In the genomic region with DNA sequence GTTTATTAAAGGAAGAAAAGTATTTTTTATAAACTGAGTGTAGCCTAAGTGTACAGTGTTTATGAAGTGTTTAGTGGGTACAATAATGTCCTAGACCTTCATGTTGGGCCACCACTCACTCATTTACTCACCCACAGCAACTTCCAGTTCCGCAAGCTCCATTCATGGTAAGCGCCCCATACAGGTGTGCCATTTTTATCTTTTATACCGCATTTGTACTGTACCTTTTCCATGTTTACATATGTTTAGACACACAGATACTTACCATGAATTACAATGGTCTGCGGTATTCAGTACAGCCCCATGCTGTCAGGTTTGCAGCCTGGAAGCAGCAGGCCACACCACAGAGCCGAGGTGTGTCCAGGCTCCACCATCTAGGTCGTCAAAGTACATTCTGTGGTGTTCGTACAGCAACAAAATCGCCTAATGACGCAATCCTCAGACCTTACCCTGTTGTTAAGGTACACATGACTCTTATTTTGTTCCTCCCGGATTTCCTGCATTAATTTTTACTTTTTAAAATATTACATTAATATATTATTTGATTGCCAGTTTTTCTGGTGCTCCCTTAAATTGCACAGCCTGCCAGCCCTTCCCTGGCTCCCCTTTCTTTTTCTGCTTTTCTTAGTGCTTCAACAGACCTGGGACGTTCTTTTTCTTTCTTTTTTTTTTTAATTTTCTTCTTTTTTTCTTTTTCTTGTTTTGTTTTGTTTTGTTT, we compare ENCODE assay signal across 6 cellular contexts. TPM values are rescaled to one million over a fixed set of nuclear protein-coding genes. Genes with fewer than 3 reads are reported as not detected.
DNase-seq lines count a peak whose midpoint lies in the region; ATAC-seq and TF ChIP-seq lines count a peak whose summit lies in the region.

No MANE protein-coding gene starts in this region.

- DNase-seq in BE2C = no peak
- DNase-seq in LNCaP clone FGC (ENCODE audit: low read depth) = no peak
- DNase-seq in astrocyte of the hippocampus (ENCODE audit: low read depth, low spot score) = peak; percentile 4
- no peak for DNase-seq in naive B cell

- peaks cover 13 to 15% of the 10 kb centered on the region in 2 donors for H3K36me3 Mint-ChIP-seq in naive B cell

- TF ChIP-seq CTCF in BE2C (IDR thresholded peaks at IDR 0.05; ENCODE audit: low read depth, low read length) = no peak
- TF ChIP-seq CTCF in LNCaP clone FGC (IDR thresholded peaks at IDR 0.05; ENCODE audit: control insufficient read depth, extremely low read depth, insufficient read depth) = no peak

- no peaks in the 10 kb centered on the region; the same call in 1 of the 2 replicates for H3K4me1 ChIP-seq in BE2C

- H3K4me3 Mint-ChIP-seq in naive B cell = peak overlapping the region; percentile 92 to 100 (median 99)

- H3K27me3 ChIP-seq in BE2C = no peaks in the 10 kb centered on the region

- ATAC-seq in naive B cell (ENCODE audit: low read depth in 2 of 2) = peak in 1 of 2 donors; percentile 11
- no peak for ATAC-seq in HG03139 (IDR thresholded peaks at IDR 0.05; ENCODE audit: unreplicated experiment)
- no peak for ATAC-seq in HG02588 (IDR thresholded peaks at IDR 0.05; ENCODE audit: unreplicated experiment)

- peak overlapping the region; percentile 91 for H3K4me3 ChIP-seq in BE2C (ENCODE audit: low read depth, low read length)
- peak overlapping the region; percentile 88 for H3K4me3 ChIP-seq in LNCaP clone FGC (ENCODE audit: low read depth, low read length)

- H3K36me3 ChIP-seq in BE2C = peaks cover 24% of the 10 kb centered on the region

- no peaks in the 10 kb centered on the region for H3K9me3 Mint-ChIP-seq in naive B cell

- no peaks in the 10 kb centered on the region for H3K9me3 ChIP-seq in BE2C

- peaks cover 23 to 36% (median 31%) of the 10 kb centered on the region in 3 donors for H3K4me1 Mint-ChIP-seq in naive B cell

- H3K27ac Mint-ChIP-seq in naive B cell = peak overlapping the region; percentile 94 to 99 (median 98)

- no peaks in the 10 kb centered on the region for H3K27me3 Mint-ChIP-seq in naive B cell

RNA-seq across cellular contexts. Expression of gene SSBP1, which starts 0.9 kb away (rescaled TPM):
- 201 TPM for polyA plus RNA-seq in BE2C (2012; ENCODE audit: insufficient read depth, insufficient read length, low read depth)
- polyA plus RNA-seq in naive B cell (ENCODE audit: low read depth in 6 of 6) = 100 to 1,000 TPM; 246 to 345 (median 302) TPM

RNA-seq across cellular contexts. Expression of gene TAS2R3, which starts 26.6 kb away (rescaled TPM):
- polyA plus RNA-seq in BE2C (2012; ENCODE audit: insufficient read depth, insufficient read length, low read depth) = not detected
- polyA plus RNA-seq in naive B cell (ENCODE audit: low read depth in 6 of 6) = not detected

RNA-seq across cellular contexts. Expression of gene WEE2, which starts 29.1 kb away (rescaled TPM):
- polyA plus RNA-seq in BE2C (2012; ENCODE audit: insufficient read depth, insufficient read length, low read depth) = not detected
- polyA plus RNA-seq in naive B cell (ENCODE audit: low read depth in 6 of 6) = under 1 TPM in 1 of 6 donors, not detected in 5; 0.52 TPM

RNA-seq across cellular contexts. Expression of gene DENND11, which starts 35.3 kb away (rescaled TPM):
- 5.7 TPM for polyA plus RNA-seq in BE2C (2012; ENCODE audit: insufficient read depth, insufficient read length, low read depth)
- 10 to 100 TPM; 11.4 to 32.2 (median 22.9) TPM for polyA plus RNA-seq in naive B cell (ENCODE audit: low read depth in 6 of 6)

RNA-seq across cellular contexts. Expression of gene TAS2R4, which starts 39.2 kb away (rescaled TPM):
- 0.85 TPM for polyA plus RNA-seq in BE2C (2012; ENCODE audit: insufficient read depth, insufficient read length, low read depth)
- under 1 TPM in 1 of 6 donors, not detected in 5; 0.10 TPM for polyA plus RNA-seq in naive B cell (ENCODE audit: low read depth in 6 of 6)
